In genomic region chr11:85682330-85683305, GRCh38 we compare ENCODE assay signal across 1 cellular context.
TF ChIP-seq lines count a peak whose summit lies in the region.

No MANE protein-coding gene starts in this region.

TF ChIP-seq in A549, 52 proteins besides CTCF, POLR2A, EP300 and RAD21 (continued from another document):
- no peak for TF ChIP-seq PBX3 (IDR thresholded peaks at IDR 0.05)
- no peak for TF ChIP-seq BCL3 (IDR thresholded peaks at IDR 0.05)
- no peak for TF ChIP-seq ZNF302 (CRISPR knock-in tag; IDR thresholded peaks at IDR 0.05)
- no peak for TF ChIP-seq HOXA7 (CRISPR knock-in tag; IDR thresholded peaks at IDR 0.05)
- no peak for TF ChIP-seq USF2 (IDR thresholded peaks at IDR 0.05)
- TF ChIP-seq JUNB (IDR thresholded peaks at IDR 0.05), result no peak
TF ChIP-seq in A549: peak in this region for 0.
